Comparison of ENCODE assay signal across 1 cellular context in genomic region chr10:639001-639750, GRCh38.
TF ChIP-seq lines count a peak whose summit lies in the region.

No MANE protein-coding gene starts in this region.

TF ChIP-seq in H1, 55 proteins besides CTCF, POLR2A, EP300 and RAD21 (continued from another document):
- TF ChIP-seq SAP30 (IDR thresholded peaks at IDR 0.05; ENCODE audit: insufficient read depth, insufficient replicate concordance, low read length) (no peak), CHD1 (IDR thresholded peaks at IDR 0.05; ENCODE audit: low read depth, low read length) (no peak), SP2 (IDR thresholded peaks at IDR 0.05; ENCODE audit: low read length) (no peak), SRF (IDR thresholded peaks at IDR 0.05; ENCODE audit: low read depth, low read length) (no peak), SP4 (IDR thresholded peaks at IDR 0.05; ENCODE audit: low read length) (no peak), NRF1 (IDR thresholded peaks at IDR 0.05; ENCODE audit: low read depth, low read length) (no peak), SIN3A (conservative IDR thresholded peaks at IDR 0.05 in 1 of 2, IDR thresholded peaks at IDR 0.05 in 1 of 2; ENCODE audit: low read depth in 1 of 2, low read length in 2 of 2) (no peak), CHD7 (IDR thresholded peaks at IDR 0.05; ENCODE audit: insufficient replicate concordance, low read length) (no peak), PHF8 (conservative IDR thresholded peaks at IDR 0.05; ENCODE audit: low read depth, low read length) (no peak), CBX5 (IDR thresholded peaks at IDR 0.05; ENCODE audit: low read depth, low read length) (no peak), CHD2 (IDR thresholded peaks at IDR 0.05; ENCODE audit: low read length) (no peak), HDAC2 (IDR thresholded peaks at IDR 0.05; ENCODE audit: borderline replicate concordance in 1 of 2, low read depth in 2 of 2, low read length in 2 of 2) (no peak), MAX (IDR thresholded peaks at IDR 0.05) (no peak)
